Comparison of ENCODE assay signal across 8 cellular contexts in genomic region chr10:46630816-46631215, GRCh38. TPM values are rescaled to one million over a fixed set of nuclear protein-coding genes. Genes with fewer than 3 reads are reported as not detected.
DNase-seq lines count a peak whose midpoint lies in the region; ATAC-seq, FAIRE-seq and TF ChIP-seq lines count a peak whose summit lies in the region.
"Not testable (repeated sequence)": the region's sequence is repeated elsewhere in the genome, so short reads cannot be mapped to it uniquely, and the experiment has no call there.
"Had no signal": no experiment of that assay in that cellular context is flagged by ENCODE, and none has a peak within 500 bp of the region (broad histone marks: within the 10 kb centered on the region; RNA-seq: fewer than 3 reads in every experiment).

No MANE protein-coding gene starts in this region.

- not testable (repeated sequence) for H3K27me3 Mint-ChIP-seq in Caco-2 (ENCODE audit: insufficient read depth, unreplicated experiment)

- intact Hi-C loops in Caco-2 (cut with micrococcal nuclease; ENCODE audit: unreplicated experiment); left colon (cut with DNase I, micrococcal nuclease); HepG2 (cut with micrococcal nuclease; ENCODE audit: unreplicated experiment); right lobe of liver (cut with DNase I): not testable (repeated sequence)

- not testable (repeated sequence) for H3K4me2 ChIP-seq in HepG2 (ENCODE audit: low read depth, low read length)

- no CpG with 5 or more reads among the region's 3 CpGs for WGBS in HepG2 (ENCODE audit: low lambda C conversion rate)
- WGBS in right lobe of liver (ENCODE audit: insufficient coverage, low coverage, low lambda C conversion rate, missing lambda C conversion rate): no CpG with 5 or more reads among the region's 3 CpGs

- TSS peak; percentile 0 for BruUV-seq in Caco-2 (replicated peaks; lab: Mats Ljungman, UMichigan)
- not testable (repeated sequence) for BruUV-seq in HepG2 (replicated peaks; lab: Mats Ljungman, UMichigan)

- POLR2A ChIA-PET in Caco-2 (lab: Charles Lee); HepG2 (lab: Yijun Ruan, JAX): not testable (repeated sequence)

- H2AFZ ChIP-seq in HepG2 (ENCODE audit: low read length): not testable (repeated sequence)

- FAIRE-seq in RCC 7860 (lab: Jason Lieb, UNC) (peak; percentile 5), colon (lab: Jason Lieb, UNC) (peak; percentile 53)
- FAIRE-seq in HepG2 (lab: Jason Lieb, UNC): not testable (repeated sequence)

- H3K79me2 ChIP-seq in HepG2 (ENCODE audit: insufficient read depth, low read length): not testable (repeated sequence)

- H3K4me3 Mint-ChIP-seq in Caco-2 (ENCODE audit: unreplicated experiment): peak overlapping the region; percentile 24

- peak overlapping the region; percentile 76 for H3K27ac ChIP-seq in HepG2 (ENCODE audit: extremely low read length, insufficient read depth, low read length)
- H3K27ac ChIP-seq in right lobe of liver: peak overlapping the region in 1 of 3 donors; percentile 51

- TF ChIP-seq EP300 in HepG2 (IDR thresholded peaks at IDR 0.05; ENCODE audit: low read depth in 2 of 2, low read length in 2 of 2); HepG2 (CRISPR knock-in tag; IDR thresholded peaks at IDR 0.05; ENCODE audit: borderline replicate concordance): not testable (repeated sequence)

- H3K4me1 ChIP-seq in Caco-2; HepG2 (ENCODE audit: insufficient read depth, low read length); right lobe of liver: not testable (repeated sequence)

- not testable (repeated sequence) for H3K4me1 Mint-ChIP-seq in Caco-2 (ENCODE audit: low read depth, unreplicated experiment)

- not testable (repeated sequence) for H3K36me3 ChIP-seq in Caco-2 (ENCODE audit: control insufficient read depth, insufficient read depth, low read length); HepG2 (replicated peaks in 1 of 2; ENCODE audit: control insufficient read depth in 1 of 2, insufficient read depth in 2 of 2, low read length in 2 of 2); right lobe of liver

- not testable (repeated sequence) for H3K36me3 Mint-ChIP-seq in Caco-2 (ENCODE audit: insufficient read depth, unreplicated experiment)

- H3K9me3 ChIP-seq in Caco-2; HepG2 (ENCODE audit: low read length); right lobe of liver: not testable (repeated sequence)

- ATAC-seq in left colon: peak; percentile 34
- peak; percentile 19 for ATAC-seq in left lobe of liver
- ATAC-seq in HepG2: peak; percentile 82
- ATAC-seq in right lobe of liver: peak; percentile 8 to 58 (median 12)

- DNase-seq in Caco-2; RCC 7860 (ENCODE audit: low spot score); left colon; left lobe of liver (ENCODE audit: low spot score); HepG2 (ENCODE audit: low spot score); right lobe of liver: not testable (repeated sequence)

- not testable (repeated sequence) for H3K9me3 Mint-ChIP-seq in Caco-2 (ENCODE audit: unreplicated experiment)

- CTCF ChIA-PET in Caco-2 (lab: Charles Lee); HepG2 (lab: Yijun Ruan, JAX; ENCODE audit: low intra/inter-chr PET ratio, low total read pairs): not testable (repeated sequence)

- in situ Hi-C loops in HepG2 (cut with HindIII; ENCODE audit: extremely low pct_ligation_motif_present, low pct_unique_long_range_greater_than_20kb): not testable (repeated sequence)

- not testable (repeated sequence) for H4K20me1 ChIP-seq in HepG2 (ENCODE audit: insufficient read depth, low read length)

- TF ChIP-seq RAD21 in HepG2 (CRISPR knock-in tag; IDR thresholded peaks at IDR 0.05): not testable (repeated sequence)

- H3K27me3 ChIP-seq in Caco-2 (replicated peaks; ENCODE audit: control insufficient read depth, insufficient read depth, low read length); HepG2 (ENCODE audit: control insufficient read depth in 1 of 2, insufficient read depth in 2 of 2, low read length in 2 of 2); right lobe of liver: not testable (repeated sequence)

- not testable (repeated sequence) for H3K27ac Mint-ChIP-seq in Caco-2 (ENCODE audit: unreplicated experiment)

- H3K9ac ChIP-seq in HepG2 (ENCODE audit: insufficient read depth, low read depth, low read length): peak overlapping the region; percentile 46; the same call in 1 of the 2 replicates

- not testable (repeated sequence) for H3K4me3 ChIP-seq in Caco-2 (ENCODE audit: low read depth, low read length); HepG2 (replicated peaks in 1 of 3; ENCODE audit: insufficient read depth in 1 of 3, low read depth in 2 of 3, low read length in 3 of 3); right lobe of liver

- TF ChIP-seq CTCF in Caco-2 (IDR thresholded peaks at IDR 0.05; ENCODE audit: insufficient read depth in 1 of 2, low read depth in 1 of 2, low read length in 1 of 2, severe bottlenecking in 1 of 2, unreplicated experiment in 1 of 2); HepG2 (CRISPR knock-in tag; IDR thresholded peaks at IDR 0.05); right lobe of liver (IDR thresholded peaks at IDR 0.05): not testable (repeated sequence)

- TF ChIP-seq POLR2A in HepG2 (IDR thresholded peaks at IDR 0.05; ENCODE audit: insufficient read depth in 1 of 2, low read depth in 2 of 2, low read length in 2 of 2); right lobe of liver (IDR thresholded peaks at IDR 0.05): not testable (repeated sequence)

TF ChIP-seq in HepG2, 621 proteins besides CTCF, POLR2A, EP300 and RAD21:
- TF ChIP-seq RBFOX2 (IDR thresholded peaks at IDR 0.05; ENCODE audit: low read depth, low read length): 0 out of 2 replicates have a peak, but pooled peaks have one; percentile 43
TF ChIP-seq in HepG2: peak in this region for 1; not testable (repeated sequence) for 620.

RNA-seq across cellular contexts. Expression of gene SYT15, which starts 51.9 kb away (rescaled TPM):
- total RNA-seq in Caco-2 (2022) (0.43 and 0.60 TPM in 2 replicates), left colon (1 to 10 TPM; 1.4 to 2.2 TPM), left lobe of liver (0.65 TPM), HepG2 (2016; rRNA removed; fragmentation: Illumina TruSeq; extraction: Trizol) (0.24 and 0.38 TPM in 2 replicates), right lobe of liver (1 to 10 TPM in 2 of 6 experiments, under 1 TPM in 4; 0.43 to 1.3 (median 0.82) TPM)
- total RNA-seq in HepG2 (2016; cell fraction: cytosol; rRNA removed; fragmentation: Illumina TruSeq; extraction: Trizol; ENCODE audit: low read depth): 0.40 TPM in 1 of 2 replicates, not detected in the other
- total RNA-seq in HepG2 (2016; cell fraction: insoluble cytoplasmic fraction; rRNA removed; fragmentation: Illumina TruSeq; extraction: Trizol): 0.19 and 0.34 TPM in 2 replicates
- 0.24 and 0.37 TPM in 2 replicates for total RNA-seq in HepG2 (2016; cell fraction: membrane; rRNA removed; fragmentation: Illumina TruSeq; extraction: Trizol)
- total RNA-seq in HepG2 (2016; cell fraction: nucleus; rRNA removed; fragmentation: Illumina TruSeq; extraction: Trizol): 0.43 and 0.47 TPM in 2 replicates
- 0.24 and 0.29 TPM in 2 replicates for polyA plus RNA-seq in HepG2 (2011; rRNA removed)
- 0.13 and 0.15 TPM in 2 replicates for polyA plus RNA-seq in HepG2 (2011; cell fraction: cytosol; rRNA removed)
- 0.51 and 0.57 TPM in 2 replicates for polyA plus RNA-seq in HepG2 (2011; cell fraction: nucleus; rRNA removed)
- polyA plus RNA-seq in HepG2 (2012): 3.1 and 5.1 TPM in 2 replicates
- polyA plus RNA-seq in HepG2 (2016; cell fraction: cytosol; fragmentation: Illumina TruSeq; extraction: Trizol; ENCODE audit: low read depth): 0.25 TPM in 1 of 2 replicates, not detected in the other
- polyA plus RNA-seq in HepG2 (2016; cell fraction: insoluble cytoplasmic fraction; fragmentation: Illumina TruSeq; extraction: Trizol; ENCODE audit: low read depth): 0.30 and 0.46 TPM in 2 replicates
- polyA plus RNA-seq in HepG2 (2016; cell fraction: membrane; fragmentation: Illumina TruSeq; extraction: Trizol; ENCODE audit: low read depth): 0.15 and 0.24 TPM in 2 replicates
- polyA plus RNA-seq in HepG2 (2016; cell fraction: nucleus; fragmentation: Illumina TruSeq; extraction: Trizol; ENCODE audit: insufficient read depth, low read depth): 0.45 and 1.1 TPM in 2 replicates
- polyA minus RNA-seq in HepG2 (2011; rRNA and poly(A)+ RNA removed; ENCODE audit: low replicate concordance): 0.70 and 0.86 TPM in 2 replicates
- polyA minus RNA-seq in HepG2 (2011; cell fraction: cytosol; rRNA and poly(A)+ RNA removed): not detected in 2 replicates
- 1.9 and 2.8 TPM in 2 replicates for polyA minus RNA-seq in HepG2 (2011; cell fraction: nucleus; rRNA and poly(A)+ RNA removed)
- total RNA-seq: A172 had no signal

Comparison
In these comparisons a context has a peak if more than half of its experiments do, and no peak if none do; other contexts are left out.
1. ATAC-seq: peak in every context shown above with its lines; median percentile 82 in HepG2; 34 in left colon; 19 in left lobe of liver; 12 in right lobe of liver.